Comparison of ENCODE assay signal across 1 cellular context in genomic region chr1:151762941-151763921, GRCh38.
A peak's percentile ranks its signal among the peaks of the same experiment; 100 is the strongest.
TF ChIP-seq lines count a peak whose summit lies in the region.

Gene MRPL9 (minus strand): TSS chr1:151763496. CDS start chr1:151763479, 17 bp downstream.

TF ChIP-seq in WTC11, 78 proteins besides CTCF, POLR2A, EP300 and RAD21 (continued from another document):
- TF ChIP-seq CREB1 (CRISPR knock-in tag; IDR thresholded peaks at IDR 0.05), result no peak
- no peak for TF ChIP-seq ZNF425 (CRISPR knock-in tag; conservative IDR thresholded peaks at IDR 0.05)
- peak; percentile 36; the same call in 1 of the 2 replicates for TF ChIP-seq PRDM15 (CRISPR knock-in tag; IDR thresholded peaks at IDR 0.05)
- TF ChIP-seq SOX15 (CRISPR knock-in tag; IDR thresholded peaks at IDR 0.05), result no peak
- no peak for TF ChIP-seq FOXJ3 (CRISPR knock-in tag; IDR thresholded peaks at IDR 0.05; ENCODE audit: borderline replicate concordance)
- no peak for TF ChIP-seq OVOL2 (CRISPR knock-in tag; IDR thresholded peaks at IDR 0.05; ENCODE audit: borderline replicate concordance)
- TF ChIP-seq ESRRA (CRISPR knock-in tag; IDR thresholded peaks at IDR 0.05; ENCODE audit: borderline replicate concordance), result no peak
- TF ChIP-seq NFATC4 (CRISPR knock-in tag; IDR thresholded peaks at IDR 0.05), result no peak
- TF ChIP-seq MYBL2 (CRISPR knock-in tag; IDR thresholded peaks at IDR 0.05), result peak; percentile 47; the same call in 1 of the 2 replicates
- TF ChIP-seq ELF4 (CRISPR knock-in tag; IDR thresholded peaks at IDR 0.05; ENCODE audit: low read depth), result no peak
- TF ChIP-seq, protein P1, sequence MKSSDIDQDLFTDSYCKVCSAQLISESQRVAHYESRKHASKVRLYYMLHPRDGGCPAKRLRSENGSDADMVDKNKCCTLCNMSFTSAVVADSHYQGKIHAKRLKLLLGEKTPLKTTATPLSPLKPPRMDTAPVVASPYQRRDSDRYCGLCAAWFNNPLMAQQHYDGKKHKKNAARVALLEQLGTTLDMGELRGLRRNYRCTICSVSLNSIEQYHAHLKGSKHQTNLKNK (CRISPR knock-in tag; IDR thresholded peaks at IDR 0.05), result no peak
- TF ChIP-seq, protein P2, sequence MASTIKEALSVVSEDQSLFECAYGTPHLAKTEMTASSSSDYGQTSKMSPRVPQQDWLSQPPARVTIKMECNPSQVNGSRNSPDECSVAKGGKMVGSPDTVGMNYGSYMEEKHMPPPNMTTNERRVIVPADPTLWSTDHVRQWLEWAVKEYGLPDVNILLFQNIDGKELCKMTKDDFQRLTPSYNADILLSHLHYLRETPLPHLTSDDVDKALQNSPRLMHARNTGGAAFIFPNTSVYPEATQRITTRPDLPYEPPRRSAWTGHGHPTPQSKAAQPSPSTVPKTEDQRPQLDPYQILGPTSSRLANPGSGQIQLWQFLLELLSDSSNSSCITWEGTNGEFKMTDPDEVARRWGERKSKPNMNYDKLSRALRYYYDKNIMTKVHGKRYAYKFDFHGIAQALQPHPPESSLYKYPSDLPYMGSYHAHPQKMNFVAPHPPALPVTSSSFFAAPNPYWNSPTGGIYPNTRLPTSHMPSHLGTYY (CRISPR knock-in tag; IDR thresholded peaks at IDR 0.05), result no peak
- TF ChIP-seq, protein P3, sequence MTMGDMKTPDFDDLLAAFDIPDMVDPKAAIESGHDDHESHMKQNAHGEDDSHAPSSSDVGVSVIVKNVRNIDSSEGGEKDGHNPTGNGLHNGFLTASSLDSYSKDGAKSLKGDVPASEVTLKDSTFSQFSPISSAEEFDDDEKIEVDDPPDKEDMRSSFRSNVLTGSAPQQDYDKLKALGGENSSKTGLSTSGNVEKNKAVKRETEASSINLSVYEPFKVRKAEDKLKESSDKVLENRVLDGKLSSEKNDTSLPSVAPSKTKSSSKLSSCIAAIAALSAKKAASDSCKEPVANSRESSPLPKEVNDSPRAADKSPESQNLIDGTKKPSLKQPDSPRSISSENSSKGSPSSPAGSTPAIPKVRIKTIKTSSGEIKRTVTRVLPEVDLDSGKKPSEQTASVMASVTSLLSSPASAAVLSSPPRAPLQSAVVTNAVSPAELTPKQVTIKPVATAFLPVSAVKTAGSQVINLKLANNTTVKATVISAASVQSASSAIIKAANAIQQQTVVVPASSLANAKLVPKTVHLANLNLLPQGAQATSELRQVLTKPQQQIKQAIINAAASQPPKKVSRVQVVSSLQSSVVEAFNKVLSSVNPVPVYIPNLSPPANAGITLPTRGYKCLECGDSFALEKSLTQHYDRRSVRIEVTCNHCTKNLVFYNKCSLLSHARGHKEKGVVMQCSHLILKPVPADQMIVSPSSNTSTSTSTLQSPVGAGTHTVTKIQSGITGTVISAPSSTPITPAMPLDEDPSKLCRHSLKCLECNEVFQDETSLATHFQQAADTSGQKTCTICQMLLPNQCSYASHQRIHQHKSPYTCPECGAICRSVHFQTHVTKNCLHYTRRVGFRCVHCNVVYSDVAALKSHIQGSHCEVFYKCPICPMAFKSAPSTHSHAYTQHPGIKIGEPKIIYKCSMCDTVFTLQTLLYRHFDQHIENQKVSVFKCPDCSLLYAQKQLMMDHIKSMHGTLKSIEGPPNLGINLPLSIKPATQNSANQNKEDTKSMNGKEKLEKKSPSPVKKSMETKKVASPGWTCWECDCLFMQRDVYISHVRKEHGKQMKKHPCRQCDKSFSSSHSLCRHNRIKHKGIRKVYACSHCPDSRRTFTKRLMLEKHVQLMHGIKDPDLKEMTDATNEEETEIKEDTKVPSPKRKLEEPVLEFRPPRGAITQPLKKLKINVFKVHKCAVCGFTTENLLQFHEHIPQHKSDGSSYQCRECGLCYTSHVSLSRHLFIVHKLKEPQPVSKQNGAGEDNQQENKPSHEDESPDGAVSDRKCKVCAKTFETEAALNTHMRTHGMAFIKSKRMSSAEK (CRISPR knock-in tag; IDR thresholded peaks at IDR 0.05; ENCODE audit: borderline replicate concordance), result no peak
- TF ChIP-seq FOXP1 (CRISPR knock-in tag; IDR thresholded peaks at IDR 0.05; ENCODE audit: borderline replicate concordance), result peak; percentile 86; the same call in 1 of the 2 replicates
- TF ChIP-seq, protein P4, sequence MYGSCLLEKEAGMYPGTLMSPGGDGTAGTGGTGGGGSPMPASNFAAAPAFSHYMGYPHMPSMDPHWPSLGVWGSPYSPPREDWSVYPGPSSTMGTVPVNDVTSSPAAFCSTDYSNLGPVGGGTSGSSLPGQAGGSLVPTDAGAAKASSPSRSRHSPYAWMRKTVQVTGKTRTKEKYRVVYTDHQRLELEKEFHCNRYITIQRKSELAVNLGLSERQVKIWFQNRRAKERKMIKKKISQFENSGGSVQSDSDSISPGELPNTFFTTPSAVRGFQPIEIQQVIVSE (CRISPR knock-in tag; IDR thresholded peaks at IDR 0.05; ENCODE audit: borderline replicate concordance), result no peak
- TF ChIP-seq, protein P5, sequence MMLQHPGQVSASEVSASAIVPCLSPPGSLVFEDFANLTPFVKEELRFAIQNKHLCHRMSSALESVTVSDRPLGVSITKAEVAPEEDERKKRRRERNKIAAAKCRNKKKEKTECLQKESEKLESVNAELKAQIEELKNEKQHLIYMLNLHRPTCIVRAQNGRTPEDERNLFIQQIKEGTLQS (CRISPR knock-in tag; conservative IDR thresholded peaks at IDR 0.05), result no peak
- TF ChIP-seq ZNF263 (CRISPR knock-in tag; IDR thresholded peaks at IDR 0.05; ENCODE audit: low read depth), result no peak
- TF ChIP-seq STAT6 (CRISPR knock-in tag; conservative IDR thresholded peaks at IDR 0.05; ENCODE audit: low read depth), result no peak
- TF ChIP-seq ATF1 (CRISPR knock-in tag; IDR thresholded peaks at IDR 0.05), result no peak
- TF ChIP-seq, protein P6, sequence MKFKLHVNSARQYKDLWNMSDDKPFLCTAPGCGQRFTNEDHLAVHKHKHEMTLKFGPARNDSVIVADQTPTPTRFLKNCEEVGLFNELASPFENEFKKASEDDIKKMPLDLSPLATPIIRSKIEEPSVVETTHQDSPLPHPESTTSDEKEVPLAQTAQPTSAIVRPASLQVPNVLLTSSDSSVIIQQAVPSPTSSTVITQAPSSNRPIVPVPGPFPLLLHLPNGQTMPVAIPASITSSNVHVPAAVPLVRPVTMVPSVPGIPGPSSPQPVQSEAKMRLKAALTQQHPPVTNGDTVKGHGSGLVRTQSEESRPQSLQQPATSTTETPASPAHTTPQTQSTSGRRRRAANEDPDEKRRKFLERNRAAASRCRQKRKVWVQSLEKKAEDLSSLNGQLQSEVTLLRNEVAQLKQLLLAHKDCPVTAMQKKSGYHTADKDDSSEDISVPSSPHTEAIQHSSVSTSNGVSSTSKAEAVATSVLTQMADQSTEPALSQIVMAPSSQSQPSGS (CRISPR knock-in tag; IDR thresholded peaks at IDR 0.05; ENCODE audit: borderline replicate concordance, low read depth), result no peak
